Comparison of ENCODE assay signal across 8 cellular contexts in genomic region chr21:39347537-39347936, GRCh38. TPM values are rescaled to one million over a fixed set of nuclear protein-coding genes. Genes with fewer than 3 reads are reported as not detected.
DNase-seq lines count a peak whose midpoint lies in the region; ATAC-seq, FAIRE-seq and TF ChIP-seq lines count a peak whose summit lies in the region.

No MANE protein-coding gene starts in this region.

- peak overlapping the region; percentile 88 for H3K4me3 Mint-ChIP-seq in astrocyte (ENCODE audit: unreplicated experiment)

- H3K4me1 ChIP-seq in heart left ventricle: peaks cover 0 to 40% (median 24%) of the 10 kb centered on the region in 12 donors
- H3K4me1 ChIP-seq in astrocyte (ENCODE audit: insufficient read depth, low read length): peaks cover 20% of the 10 kb centered on the region
- H3K4me1 ChIP-seq in lung (ENCODE audit: control insufficient read depth in 2 of 2, insufficient read depth in 2 of 2, low read length in 2 of 2): peaks cover 0 to 15% of the 10 kb centered on the region in 2 donors
- H3K4me1 ChIP-seq in upper lobe of right lung: peaks cover 14% of the 10 kb centered on the region

- H3K4me3 ChIP-seq in heart left ventricle (peak overlapping the region; percentile 62 to 93 (median 80)), astrocyte (ENCODE audit: insufficient read depth, low read depth, low read length) (peak overlapping the region; percentile 94), lung (peak overlapping the region; percentile 8), upper lobe of right lung (peak overlapping the region; percentile 79)

- H3K27ac Mint-ChIP-seq in astrocyte (ENCODE audit: unreplicated experiment): peak overlapping the region; percentile 20

- H4K20me1 ChIP-seq in astrocyte (ENCODE audit: insufficient read depth, low read length): peaks cover 52% of the 10 kb centered on the region

- no peak for FAIRE-seq in astrocyte (lab: Jason Lieb, UNC)

- H3K27ac ChIP-seq in heart left ventricle (peak overlapping the region in 10 of 12 donors; percentile 89 to 97 (median 93)), astrocyte (ENCODE audit: low read depth, low read length) (peak overlapping the region; percentile 91), lung (ENCODE audit: low read depth in 1 of 2, low read length in 1 of 2) (peak overlapping the region in 1 of 2 donors; percentile 56), upper lobe of right lung (peak overlapping the region; percentile 92)

- peaks cover 48% of the 10 kb centered on the region for H3K79me2 ChIP-seq in astrocyte (ENCODE audit: insufficient read depth, low read length)

- H3K9me3 Mint-ChIP-seq in astrocyte (ENCODE audit: unreplicated experiment): no peaks in the 10 kb centered on the region

- H3K4me1 Mint-ChIP-seq in astrocyte (ENCODE audit: low read depth, unreplicated experiment): peaks cover 15% of the 10 kb centered on the region

- H3K9ac ChIP-seq in astrocyte (ENCODE audit: low read length): peak overlapping the region; percentile 99

- DNase-seq in heart left ventricle (no peak), Right ventricle myocardium inferior (ENCODE audit: missing footprints) (no peak), astrocyte (ENCODE audit: low read depth) (no peak), lung (ENCODE audit: low spot score) (no peak), upper lobe of right lung (no peak), pons (ENCODE audit: low spot score) (no peak)

- H3K27me3 ChIP-seq in heart left ventricle (no peaks in the 10 kb centered on the region), astrocyte (ENCODE audit: insufficient read depth, low read length) (no peaks in the 10 kb centered on the region), lung (ENCODE audit: control insufficient read depth, insufficient read depth) (no peaks in the 10 kb centered on the region), upper lobe of right lung (no peaks in the 10 kb centered on the region)

- H3K9me3 ChIP-seq in heart left ventricle (no peaks in the 10 kb centered on the region), astrocyte (ENCODE audit: insufficient read depth, low read depth, low read length) (no peaks in the 10 kb centered on the region), lung (ENCODE audit: control insufficient read depth in 2 of 2, insufficient read depth in 1 of 2, low read length in 1 of 2) (no peaks in the 10 kb centered on the region), upper lobe of right lung (no peaks in the 10 kb centered on the region)

- 7 to 15% (median 15%) methylated on average over 10 of the region's 10 CpGs for WGBS in heart left ventricle, 4 donors
- 9 to 12% methylated on average over 10 of the region's 10 CpGs for WGBS in lung, 2 donors

- ATAC-seq in heart left ventricle (no peak), Right ventricle myocardium inferior (no peak), lung (ENCODE audit: insufficient read depth, low FRiP score) (no peak), upper lobe of right lung (no peak), GM19463 (IDR thresholded peaks at IDR 0.05; ENCODE audit: unreplicated experiment) (no peak), GM18498 (IDR thresholded peaks at IDR 0.05; ENCODE audit: unreplicated experiment) (no peak)

- peaks cover 0 to 42% (median 32%) of the 10 kb centered on the region in 9 donors for H3K36me3 ChIP-seq in heart left ventricle
- H3K36me3 ChIP-seq in astrocyte (ENCODE audit: insufficient read depth, low read length): peaks cover 37% of the 10 kb centered on the region
- peaks cover 8 to 9% of the 10 kb centered on the region in 2 donors for H3K36me3 ChIP-seq in lung (ENCODE audit: control insufficient read depth in 2 of 2, insufficient read depth in 2 of 2, low read length in 2 of 2)
- H3K36me3 ChIP-seq in upper lobe of right lung: peaks cover 19% of the 10 kb centered on the region

- H3K4me2 ChIP-seq in astrocyte (ENCODE audit: low read length): peak overlapping the region; percentile 90

- H3K36me3 Mint-ChIP-seq in astrocyte (ENCODE audit: low read depth, unreplicated experiment): peaks cover 11% of the 10 kb centered on the region

- TF ChIP-seq POLR2A in heart left ventricle (IDR thresholded peaks at IDR 0.05): no peak

- intact Hi-C loops in heart left ventricle (cut with DNase I): loop anchor here in 5 of 10 donors (2.0 to 5.0 kb wide), 3 partner anchors 33 to 45 kb away; no protein-coding TSS in a partner anchor
- intact Hi-C loops in Right ventricle myocardium inferior (cut with DNase I): no loop called here
- intact Hi-C loops in upper lobe of right lung (cut with DNase I): no loop called here

- no peak for TF ChIP-seq CTCF in heart left ventricle (IDR thresholded peaks at IDR 0.05)
- no peak for TF ChIP-seq CTCF in astrocyte (IDR thresholded peaks at IDR 0.05; ENCODE audit: insufficient read depth, low read depth, low read length)
- no peak for TF ChIP-seq CTCF in lung (IDR thresholded peaks at IDR 0.05; ENCODE audit: control extremely low read depth, extremely low read depth)
- TF ChIP-seq CTCF in upper lobe of right lung (IDR thresholded peaks at IDR 0.05): no peak

- H2AFZ ChIP-seq in astrocyte (ENCODE audit: low read depth, low read length): no peak overlapping the region

- H3K27me3 Mint-ChIP-seq in astrocyte (ENCODE audit: low read depth, unreplicated experiment): no peaks in the 10 kb centered on the region

RNA-seq across cellular contexts. Expression of gene HMGN1, which starts 1.4 kb away (rescaled TPM):
- 100 to 1,000 TPM in 1 of 9 donors, 10 to 100 TPM in 8; 35.9 to 108 (median 55.5) TPM for total RNA-seq in heart left ventricle
- polyA plus RNA-seq in heart left ventricle: 10 to 100 TPM; 37.0 to 39.0 TPM
- 69.1 TPM for total RNA-seq in Right ventricle myocardium inferior
- 259 and 272 TPM in 2 replicates for total RNA-seq in astrocyte
- 100 to 1,000 TPM; 179 to 375 TPM for total RNA-seq in lung
- polyA plus RNA-seq in lung: 100 to 1,000 TPM; 124 to 153 TPM
- 170 TPM for total RNA-seq in upper lobe of right lung

RNA-seq across cellular contexts. Expression of gene BRWD1, which starts 34.1 kb away (rescaled TPM):
- 10 to 100 TPM; 29.0 to 44.5 (median 33.1) TPM for total RNA-seq in heart left ventricle
- 10 to 100 TPM in 1 of 2 donors, 1 to 10 TPM in 1; 9.7 to 13.4 TPM for polyA plus RNA-seq in heart left ventricle
- total RNA-seq in Right ventricle myocardium inferior: 29.1 TPM
- 28.0 and 28.1 TPM in 2 replicates for total RNA-seq in astrocyte
- total RNA-seq in lung: 100 to 1,000 TPM in 1 of 2 donors, 10 to 100 TPM in 1; 30.7 to 145 TPM
- 1 to 10 TPM; 9.5 to 9.6 TPM for polyA plus RNA-seq in lung
- total RNA-seq in upper lobe of right lung: 40.5 TPM

Comparison
In these comparisons a context has a peak if more than half of its experiments do, and no peak if none do; other contexts are left out.
1. H3K4me3 ChIP-seq: peak in every context shown above with its lines; median percentile 94 in astrocyte; 80 in heart left ventricle; 79 in upper lobe of right lung; 8 in lung.